Comparison of ENCODE assay signal across 7 cellular contexts in the genomic region with DNA sequence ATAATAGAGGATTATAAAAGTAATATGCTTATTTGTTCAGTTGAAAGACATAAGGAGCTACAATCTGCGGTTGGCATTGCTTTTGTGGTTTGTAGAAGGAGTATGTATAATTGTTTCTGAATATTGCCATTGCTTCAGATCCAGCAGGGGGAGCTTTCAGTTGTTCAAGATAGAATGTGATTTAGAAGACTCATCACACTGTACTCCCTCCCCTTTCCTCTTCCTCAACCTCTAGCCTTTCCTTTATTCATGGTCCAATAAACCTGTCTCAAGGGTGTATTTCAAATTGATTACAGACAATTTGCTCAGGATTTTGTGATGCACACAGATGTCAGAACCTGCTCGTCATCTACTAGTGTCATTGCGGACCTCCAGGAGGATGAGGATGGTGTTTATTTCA.
DNase-seq lines count a peak whose midpoint lies in the region; ATAC-seq and TF ChIP-seq lines count a peak whose summit lies in the region.

No MANE protein-coding gene starts in this region.

- H3K36me3 ChIP-seq in DOHH2 (ENCODE audit: control insufficient read depth, low read length) = peaks cover 88% of the 10 kb centered on the region

- peak; percentile 56 for TF ChIP-seq CTCF in DOHH2 (IDR thresholded peaks at IDR 0.05; ENCODE audit: low read depth, low read length, poor library complexity, severe bottlenecking)
- peak; percentile 72 for TF ChIP-seq CTCF in astrocyte of the cerebellum (IDR thresholded peaks at IDR 0.05; ENCODE audit: low read depth, low read length, missing control alignments)

- peaks cover 17% of the 10 kb centered on the region for H3F3A ChIP-seq in DOHH2 (ENCODE audit: control insufficient read depth, insufficient read depth)

- in situ Hi-C loops in astrocyte of the cerebellum (cut with HindIII; ENCODE audit: low sequenced_read_pairs) = no loop called here

- H3K27ac ChIP-seq in DOHH2 (ENCODE audit: low read depth, low read length) = no peak overlapping the region

- DNase-seq in NCI-H524 (lab: John Stamatoyannopoulos, UW) (peak; percentile 8 to 60), astrocyte of the cerebellum (ENCODE audit: low read depth) (peak; percentile 32), left kidney (ENCODE audit: low read depth, low spot score) (peak; percentile 94)
- no peak for DNase-seq in activated effector memory CD4-positive, alpha-beta T cell treated with Interleukin-2 at 50 U/mL for 16 hours

- ATAC-seq in GM19395 (IDR thresholded peaks at IDR 0.05; ENCODE audit: unreplicated experiment) (peak; percentile 87), HG03354 (IDR thresholded peaks at IDR 0.05; ENCODE audit: poor library complexity, severe bottlenecking, unreplicated experiment) (peak; percentile 95)

- H3K79me2 ChIP-seq in DOHH2 (ENCODE audit: control insufficient read depth, low read length) = peaks cover 37% of the 10 kb centered on the region

- H4K20me1 ChIP-seq in DOHH2 (ENCODE audit: control insufficient read depth, insufficient read depth, low read depth, low read length) = no peaks in the 10 kb centered on the region

- no peaks in the 10 kb centered on the region for H3K9me2 ChIP-seq in DOHH2 (replicated peaks; ENCODE audit: control insufficient read depth, low read length)

- H3K4me2 ChIP-seq in DOHH2 (ENCODE audit: low read length) = no peak overlapping the region

- peaks cover 10% of the 10 kb centered on the region for H3K4me1 ChIP-seq in DOHH2 (ENCODE audit: control insufficient read depth, low read length)

- no peaks in the 10 kb centered on the region for H3K27me3 ChIP-seq in DOHH2 (ENCODE audit: control insufficient read depth, low read length)

- no peaks in the 10 kb centered on the region for H3K9me3 ChIP-seq in DOHH2 (ENCODE audit: control insufficient read depth, insufficient read depth, low read length)

- H3K4me3 ChIP-seq in DOHH2 (ENCODE audit: low read length) = no peak overlapping the region
- no peak overlapping the region for H3K4me3 ChIP-seq in astrocyte of the cerebellum (ENCODE audit: low read depth, low read length)
